In the genomic region with DNA sequence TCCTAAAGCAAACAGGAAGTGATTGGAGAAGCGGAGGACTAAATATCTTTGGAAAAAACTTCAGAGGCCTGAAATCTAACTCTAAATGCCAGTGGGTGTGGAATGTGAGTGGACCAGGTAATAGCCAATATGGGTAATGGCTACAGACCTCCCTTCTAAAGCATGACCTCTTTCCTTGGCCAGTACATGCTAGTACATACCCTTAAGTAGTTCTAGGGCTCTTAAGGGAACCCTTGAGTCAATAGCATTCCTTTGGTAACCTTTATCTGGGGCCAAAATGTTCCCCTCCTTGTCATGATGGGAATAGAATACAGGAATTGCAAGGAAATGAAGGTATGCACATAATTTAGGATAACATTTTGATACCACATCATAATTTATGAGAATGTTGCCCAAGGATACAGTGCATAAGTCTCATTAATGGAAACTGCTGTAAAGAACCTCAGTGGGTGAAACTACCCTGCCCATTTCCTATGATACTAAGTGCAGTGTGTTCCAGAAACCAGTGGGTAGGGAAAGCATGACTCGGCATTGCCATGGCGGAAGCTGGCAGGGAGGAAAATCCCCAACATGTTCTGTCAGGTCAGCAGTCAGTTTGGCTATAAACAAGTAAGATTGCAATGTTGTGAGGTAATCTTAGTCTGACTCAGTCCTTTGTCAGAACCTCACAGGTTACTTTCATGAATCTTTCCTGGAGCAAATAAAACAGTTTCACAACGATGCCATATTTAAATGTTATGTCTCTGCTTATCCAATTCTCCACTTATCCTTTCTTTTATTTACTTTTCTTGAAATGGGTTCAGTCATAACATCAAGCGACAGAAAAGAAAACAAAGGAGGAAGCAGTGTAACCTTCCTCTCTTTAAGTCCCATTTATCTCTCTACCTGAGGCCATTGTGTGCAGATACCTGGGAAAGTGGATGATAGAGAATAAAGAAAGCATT, we compare ENCODE assay signal across 9 cellular contexts. TPM values are rescaled to one million over a fixed set of nuclear protein-coding genes. Genes with fewer than 3 reads are reported as not detected.
DNase-seq lines count a peak whose midpoint lies in the region; ATAC-seq, FAIRE-seq and TF ChIP-seq lines count a peak whose summit lies in the region.
"Had no signal": no experiment of that assay in that cellular context is flagged by ENCODE, and none has a peak within 500 bp of the region (broad histone marks: within the 10 kb centered on the region; RNA-seq: fewer than 3 reads in every experiment).

No MANE protein-coding gene starts in this region.

- CTCF ChIA-PET in activated naive CD4-positive, alpha-beta T cell treated with anti-CD3 and anti-CD28 coated beads, Interleukin-2, amount 10 ng/mL, durations not matched to agents 7 days and 5 days (lab: Charles Lee), result no interaction called here

- peak; percentile 82 for ATAC-seq in GM21825 (IDR thresholded peaks at IDR 0.05; ENCODE audit: unreplicated experiment)

- TF ChIP-seq POLR2A in GM12891 (IDR thresholded peaks at IDR 0.05; ENCODE audit: low read depth, low read length), result no peak

- H3K4me1 Mint-ChIP-seq in activated naive CD4-positive, alpha-beta T cell treated with anti-CD3 and anti-CD28 coated beads, Interleukin-2, amount 10 ng/mL, durations not matched to agents 7 days and 5 days, result peaks cover 31% of the 10 kb centered on the region

- no peak for DNase-seq in GM12891 (ENCODE audit: insufficient read length, low spot score)
- DNase-seq in HuH-7.5 (ENCODE audit: low spot score), result peak; percentile 23
- peak; percentile 38 for DNase-seq in activated naive CD4-positive, alpha-beta T cell treated with anti-CD3 and anti-CD28 coated beads, Interleukin-2, amount 10 ng/mL, durations not matched to agents 7 days and 5 days
- DNase-seq in islet precursor cell, result peak; percentile 92
- DNase-seq in stimulated activated CD8-positive, alpha-beta memory T cell treated with anti-CD3 and anti-CD28 coated beads, Interleukin-2, amount 100 ng/mL, for 48 hours (ENCODE audit: low read depth in 2 of 2), result peak; percentile 34 to 46
- DNase-seq in middle frontal gyrus (ENCODE audit: extremely low spot score, low spot score), result no peak
- DNase-seq in midbrain (lab: John Stamatoyannopoulos, UW), result no peak
- DNase-seq: activated naive CD8-positive, alpha-beta T cell treated with anti-CD3 and anti-CD28 coated beads, Interleukin-2, amount 10 ng/mL, durations not matched to agents 7 days and 5 days had no signal

- H3K27me3 Mint-ChIP-seq in activated naive CD4-positive, alpha-beta T cell treated with anti-CD3 and anti-CD28 coated beads, Interleukin-2, amount 10 ng/mL, durations not matched to agents 7 days and 5 days, result no peaks in the 10 kb centered on the region
- H3K27me3 Mint-ChIP-seq: activated naive CD8-positive, alpha-beta T cell treated with anti-CD3 and anti-CD28 coated beads, Interleukin-2, amount 10 ng/mL, durations not matched to agents 7 days and 5 days had no signal

- peak overlapping the region; percentile 15 for H3K27ac Mint-ChIP-seq in activated naive CD4-positive, alpha-beta T cell treated with anti-CD3 and anti-CD28 coated beads, Interleukin-2, amount 10 ng/mL, durations not matched to agents 7 days and 5 days
- H3K27ac Mint-ChIP-seq: activated naive CD8-positive, alpha-beta T cell treated with anti-CD3 and anti-CD28 coated beads, Interleukin-2, amount 10 ng/mL, durations not matched to agents 7 days and 5 days had no signal

- FAIRE-seq in GM12891 (lab: Jason Lieb, UNC), result peak; percentile 59

- H3K9me3 Mint-ChIP-seq in activated naive CD4-positive, alpha-beta T cell treated with anti-CD3 and anti-CD28 coated beads, Interleukin-2, amount 10 ng/mL, durations not matched to agents 7 days and 5 days, result no peaks in the 10 kb centered on the region
- H3K9me3 Mint-ChIP-seq: activated naive CD8-positive, alpha-beta T cell treated with anti-CD3 and anti-CD28 coated beads, Interleukin-2, amount 10 ng/mL, durations not matched to agents 7 days and 5 days had no signal

- no peak overlapping the region for H3K4me3 Mint-ChIP-seq in activated naive CD4-positive, alpha-beta T cell treated with anti-CD3 and anti-CD28 coated beads, Interleukin-2, amount 10 ng/mL, durations not matched to agents 7 days and 5 days
- H3K4me3 Mint-ChIP-seq: activated naive CD8-positive, alpha-beta T cell treated with anti-CD3 and anti-CD28 coated beads, Interleukin-2, amount 10 ng/mL, durations not matched to agents 7 days and 5 days had no signal

- H3K36me3 Mint-ChIP-seq in activated naive CD4-positive, alpha-beta T cell treated with anti-CD3 and anti-CD28 coated beads, Interleukin-2, amount 10 ng/mL, durations not matched to agents 7 days and 5 days, result no peaks in the 10 kb centered on the region
- H3K36me3 Mint-ChIP-seq: activated naive CD8-positive, alpha-beta T cell treated with anti-CD3 and anti-CD28 coated beads, Interleukin-2, amount 10 ng/mL, durations not matched to agents 7 days and 5 days had no signal

TF ChIP-seq in GM12891, 5 proteins besides CTCF, POLR2A, EP300 and RAD21:
- TF ChIP-seq TAF1 (IDR thresholded peaks at IDR 0.05; ENCODE audit: low read depth, low read length), result no peak
- TF ChIP-seq PAX5 (IDR thresholded peaks at IDR 0.05; ENCODE audit: insufficient read depth, low read length, severe bottlenecking), result no peak
- no peak for TF ChIP-seq SPI1 (IDR thresholded peaks at IDR 0.05; ENCODE audit: low read depth, low read length)
- TF ChIP-seq POLR2AphosphoS5 (IDR thresholded peaks at IDR 0.05; ENCODE audit: low read depth, low read length), result no peak
- no peak for TF ChIP-seq POU2F2 (IDR thresholded peaks at IDR 0.05; ENCODE audit: low read depth, low read length)

RNA-seq across cellular contexts. Expression of gene RAP2B, which starts 23.5 kb away (rescaled TPM):
- polyA plus RNA-seq in GM12891 (2012; ENCODE audit: low read depth, missing spikeins), result 3.8 TPM

Comparison
In these comparisons a context has a peak if more than half of its experiments do, and no peak if none do; other contexts are left out.
1. DNase-seq: peak in HuH-7.5 (single experiment), activated naive CD4-positive, alpha-beta T cell treated with anti-CD3 and anti-CD28 coated beads, Interleukin-2, amount 10 ng/mL, durations not matched to agents 7 days and 5 days (single experiment), islet precursor cell (single experiment) and stimulated activated CD8-positive, alpha-beta memory T cell treated with anti-CD3 and anti-CD28 coated beads, Interleukin-2, amount 100 ng/mL, for 48 hours (2 of 2); none in GM12891 (single experiment), middle frontal gyrus (single experiment) and midbrain (single experiment).